Comparison of ENCODE assay signal across 8 cellular contexts in the genomic region with DNA sequence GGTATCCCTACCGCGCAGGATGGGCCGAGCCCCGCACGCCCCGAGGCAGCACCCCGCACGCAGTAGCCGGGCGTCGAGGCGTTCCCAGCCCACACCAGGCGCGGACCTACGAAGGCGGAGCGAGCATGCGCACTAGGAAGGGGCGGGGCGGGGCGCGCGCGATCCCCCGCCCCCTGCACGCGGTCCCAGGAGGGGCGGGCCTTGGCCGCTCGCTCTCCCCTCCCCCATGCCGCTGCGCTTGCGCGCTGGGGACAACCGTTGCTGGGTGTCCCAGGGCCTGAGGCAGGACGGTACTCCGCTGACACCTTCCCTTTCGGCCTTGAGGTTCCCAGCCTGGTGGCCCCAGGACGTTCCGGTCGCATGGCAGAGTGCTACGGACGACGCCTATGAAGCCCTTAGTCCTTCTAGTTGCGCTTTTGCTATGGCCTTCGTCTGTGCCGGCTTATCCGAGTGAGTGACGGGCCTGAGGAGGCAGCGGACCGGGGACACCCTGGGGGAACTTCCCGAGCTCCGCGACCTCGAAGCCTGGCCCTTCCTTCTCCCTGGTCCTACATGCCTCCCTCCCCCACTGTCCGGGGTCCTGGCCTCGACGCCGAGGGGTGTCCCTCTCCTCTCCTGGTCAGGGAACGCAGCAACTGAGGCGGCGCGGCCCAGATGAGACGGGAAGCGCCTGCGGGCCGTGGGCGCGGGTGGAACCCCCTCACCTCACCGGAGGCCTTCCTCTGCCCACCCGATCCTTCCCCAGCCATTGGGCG. TPM values are rescaled to one million over a fixed set of nuclear protein-coding genes. Genes with fewer than 3 reads are reported as not detected.
DNase-seq lines count a peak whose midpoint lies in the region; ATAC-seq, FAIRE-seq and TF ChIP-seq lines count a peak whose summit lies in the region.

A gene (plus strand): TSS at position 258 of the 755 bp plus-strand sequence. CDS start 129 bp downstream, at position 387.

- TF ChIP-seq POLR2A in endothelial cell of umbilical vein (IDR thresholded peaks at IDR 0.05; ENCODE audit: low read depth, low read length) (no peak), suprapubic skin (IDR thresholded peaks at IDR 0.05) (no peak)

- FAIRE-seq in endothelial cell of umbilical vein (lab: Jason Lieb, UNC): peak; percentile 53

- H3K27me3 ChIP-seq in CD8-positive, alpha-beta memory T cell (ENCODE audit: insufficient read depth, low read length, poor library complexity, severe bottlenecking): no peaks in the 10 kb centered on the region
- H3K27me3 ChIP-seq in endothelial cell of umbilical vein (ENCODE audit: control insufficient read depth in 2 of 2, insufficient read depth in 2 of 2, low read length in 2 of 2): peaks cover 0 to 9% of the 10 kb centered on the region in 2 experiments
- H3K27me3 ChIP-seq in suprapubic skin: peaks cover 9% of the 10 kb centered on the region

- no peaks in the 10 kb centered on the region for H3K4me1 ChIP-seq in CD8-positive, alpha-beta memory T cell (ENCODE audit: insufficient read depth, low read length)
- H3K4me1 ChIP-seq in endothelial cell of umbilical vein (ENCODE audit: control insufficient read depth, extremely low read depth, insufficient read depth, low read length) (no peaks in the 10 kb centered on the region), suprapubic skin (no peaks in the 10 kb centered on the region)

- H3K9me1 ChIP-seq in endothelial cell of umbilical vein (replicated peaks; ENCODE audit: control insufficient read depth, extremely low read depth, insufficient read depth, low read length): no peaks in the 10 kb centered on the region

- H3K4me3 ChIP-seq in CD8-positive, alpha-beta memory T cell (ENCODE audit: low read length): no peak within 1 kb of the TSS
- peak within 1 kb of the TSS; percentile 31 to 40 (median 32) for H3K4me3 ChIP-seq in endothelial cell of umbilical vein (replicated peaks in 1 of 3; ENCODE audit: insufficient read depth in 1 of 3, low read depth in 1 of 3, low read length in 3 of 3)
- H3K4me3 ChIP-seq in suprapubic skin: peak within 1 kb of the TSS; percentile 43

- peak within 1 kb of the TSS; percentile 87 for H2AFZ ChIP-seq in endothelial cell of umbilical vein (ENCODE audit: low read depth, low read length)

- H3K4me2 ChIP-seq in endothelial cell of umbilical vein (ENCODE audit: insufficient read depth, low read length): peak within 1 kb of the TSS; percentile 52

- H3K9me3 ChIP-seq in CD8-positive, alpha-beta memory T cell (ENCODE audit: low read length): no peaks in the 10 kb centered on the region
- H3K9me3 ChIP-seq in endothelial cell of umbilical vein (replicated peaks; ENCODE audit: control insufficient read depth, insufficient read depth, low read length) (no peaks in the 10 kb centered on the region), suprapubic skin (no peaks in the 10 kb centered on the region)

- H3K36me3 Mint-ChIP-seq in CD8-positive, alpha-beta memory T cell: no peaks in the 10 kb centered on the region
- H3K36me3 Mint-ChIP-seq in natural killer cell treated with Interleukin-12 subunit alpha and Interleukin-12 subunit beta and Interleukin-15 and Interleukin-18, amount 100 ng/mL, for 72 hours: no peaks in the 10 kb centered on the region
- H3K36me3 Mint-ChIP-seq in endothelial cell (ENCODE audit: low read depth, unreplicated experiment): peaks cover 4% of the 10 kb centered on the region
- peaks cover 2% of the 10 kb centered on the region for H3K36me3 Mint-ChIP-seq in progenitor cell of endocrine pancreas (ENCODE audit: insufficient read depth)

- H3K4me1 Mint-ChIP-seq in CD8-positive, alpha-beta memory T cell: no peaks in the 10 kb centered on the region
- no peaks in the 10 kb centered on the region for H3K4me1 Mint-ChIP-seq in natural killer cell treated with Interleukin-12 subunit alpha and Interleukin-12 subunit beta and Interleukin-15 and Interleukin-18, amount 100 ng/mL, for 72 hours (ENCODE audit: low read depth in 2 of 2)
- H3K4me1 Mint-ChIP-seq in endothelial cell (ENCODE audit: unreplicated experiment) (peaks cover 6% of the 10 kb centered on the region), progenitor cell of endocrine pancreas (ENCODE audit: low read depth) (no peaks in the 10 kb centered on the region)

- no peak within 1 kb of the TSS for H3K27ac Mint-ChIP-seq in CD8-positive, alpha-beta memory T cell
- no peak within 1 kb of the TSS for H3K27ac Mint-ChIP-seq in natural killer cell treated with Interleukin-12 subunit alpha and Interleukin-12 subunit beta and Interleukin-15 and Interleukin-18, amount 100 ng/mL, for 72 hours
- H3K27ac Mint-ChIP-seq in endothelial cell (ENCODE audit: unreplicated experiment): no peak within 1 kb of the TSS
- no peak within 1 kb of the TSS for H3K27ac Mint-ChIP-seq in progenitor cell of endocrine pancreas

- H3K9me3 Mint-ChIP-seq in CD8-positive, alpha-beta memory T cell: peaks cover 0 to 3% (median 0%) of the 10 kb centered on the region in 5 donors
- H3K9me3 Mint-ChIP-seq in natural killer cell treated with Interleukin-12 subunit alpha and Interleukin-12 subunit beta and Interleukin-15 and Interleukin-18, amount 100 ng/mL, for 72 hours: no peaks in the 10 kb centered on the region
- no peaks in the 10 kb centered on the region for H3K9me3 Mint-ChIP-seq in endothelial cell (ENCODE audit: unreplicated experiment)
- peaks cover 7% of the 10 kb centered on the region for H3K9me3 Mint-ChIP-seq in progenitor cell of endocrine pancreas (ENCODE audit: low read depth)

- no peaks in the 10 kb centered on the region for H3K79me2 ChIP-seq in endothelial cell of umbilical vein (ENCODE audit: control insufficient read depth, insufficient read depth, low read length)

- TF ChIP-seq CTCF in endothelial cell of umbilical vein (IDR thresholded peaks at IDR 0.05; ENCODE audit: extremely low read depth in 1 of 2, insufficient read depth in 1 of 2, low read depth in 1 of 2, low read length in 2 of 2) (no peak), suprapubic skin (IDR thresholded peaks at IDR 0.05) (no peak), endothelial cell (IDR thresholded peaks at IDR 0.05; ENCODE audit: unreplicated experiment) (no peak), progenitor cell of endocrine pancreas (IDR thresholded peaks at IDR 0.05; ENCODE audit: unreplicated experiment) (no peak)

- peaks cover 6 to 20% of the 10 kb centered on the region in 2 donors for H3K27me3 Mint-ChIP-seq in CD8-positive, alpha-beta memory T cell
- H3K27me3 Mint-ChIP-seq in natural killer cell treated with Interleukin-12 subunit alpha and Interleukin-12 subunit beta and Interleukin-15 and Interleukin-18, amount 100 ng/mL, for 72 hours: peaks cover 10 to 12% of the 10 kb centered on the region in 2 donors
- H3K27me3 Mint-ChIP-seq in endothelial cell (ENCODE audit: unreplicated experiment): peaks cover 4% of the 10 kb centered on the region
- peaks cover 4% of the 10 kb centered on the region for H3K27me3 Mint-ChIP-seq in progenitor cell of endocrine pancreas

- intact Hi-C loops in endothelial cell of umbilical vein (cut with micrococcal nuclease): no loop called here

- CTCF ChIA-PET in CD8-positive, alpha-beta memory T cell (lab: Charles Lee): no interaction called here
- CTCF ChIA-PET in endothelial cell of umbilical vein (lab: Charles Lee): no interaction called here

- dilution Hi-C loops in endothelial cell of umbilical vein (cut with MboI; ENCODE audit: extremely low pct_ligation_motif_present, low sequenced_read_pairs): no loop called here

- H3K27ac ChIP-seq in CD8-positive, alpha-beta memory T cell (ENCODE audit: low read depth, low read length): no peak within 1 kb of the TSS
- no peak within 1 kb of the TSS for H3K27ac ChIP-seq in endothelial cell of umbilical vein (ENCODE audit: insufficient read depth, low read depth, low read length)
- no peak within 1 kb of the TSS for H3K27ac ChIP-seq in suprapubic skin

- ATAC-seq in natural killer cell treated with Interleukin-12 subunit alpha and Interleukin-12 subunit beta and Interleukin-15 and Interleukin-18, amount 100 ng/mL, for 72 hours: peak; percentile 51 to 87
- ATAC-seq in HG03039 (IDR thresholded peaks at IDR 0.05; ENCODE audit: unreplicated experiment): no peak

- peak within 1 kb of the TSS; percentile 61 for H3K9ac ChIP-seq in endothelial cell of umbilical vein (replicated peaks; ENCODE audit: extremely low read depth, insufficient read depth, low read length)

- no peaks in the 10 kb centered on the region for H3K36me3 ChIP-seq in CD8-positive, alpha-beta memory T cell (ENCODE audit: insufficient read depth, low read length)
- H3K36me3 ChIP-seq in endothelial cell of umbilical vein (ENCODE audit: control insufficient read depth in 2 of 2, extremely low read depth in 1 of 2, insufficient read depth in 2 of 2, low read length in 2 of 2) (no peaks in the 10 kb centered on the region), suprapubic skin (no peaks in the 10 kb centered on the region)

- no peaks in the 10 kb centered on the region for H4K20me1 ChIP-seq in endothelial cell of umbilical vein (replicated peaks; ENCODE audit: control insufficient read depth, extremely low read depth, insufficient read depth, low read length)

- H3K4me3 Mint-ChIP-seq in CD8-positive, alpha-beta memory T cell: peak within 1 kb of the TSS in 2 of 7 donors; percentile 20 to 32
- no peak within 1 kb of the TSS for H3K4me3 Mint-ChIP-seq in natural killer cell treated with Interleukin-12 subunit alpha and Interleukin-12 subunit beta and Interleukin-15 and Interleukin-18, amount 100 ng/mL, for 72 hours
- H3K4me3 Mint-ChIP-seq in endothelial cell (ENCODE audit: unreplicated experiment) (no peak within 1 kb of the TSS), progenitor cell of endocrine pancreas (ENCODE audit: low read depth) (no peak within 1 kb of the TSS)

- DNase-seq in CD8-positive, alpha-beta memory T cell: peak in 4 of 5 donors; percentile 14 to 64 (median 33)
- DNase-seq in activated CD4-positive, alpha-beta T cell treated with anti-CD3 and anti-CD28 coated beads, Interleukin-2, amount 50 U/mL, for 4 hours: peak; percentile 12 to 23
- DNase-seq in endothelial cell of umbilical vein (ENCODE audit: low read depth, low spot score): peak; percentile 73
- no peak for DNase-seq in natural killer cell treated with Interleukin-12 subunit alpha and Interleukin-12 subunit beta and Interleukin-15 and Interleukin-18, amount 100 ng/mL, for 72 hours (ENCODE audit: low spot score)
- peak in 1 of 2 donors; percentile 66 for DNase-seq in suprapubic skin (ENCODE audit: low spot score in 2 of 2)
- DNase-seq in endothelial cell (ENCODE audit: low spot score): no peak
- DNase-seq in progenitor cell of endocrine pancreas (ENCODE audit: low spot score, unreplicated experiment): no peak

- whole genome bisulfite sequencing in suprapubic skin: 74% methylated on average over 58 of the region's 72 CpGs

- POLR2A ChIA-PET in CD8-positive, alpha-beta memory T cell (lab: Charles Lee): no interaction called here
- POLR2A ChIA-PET in endothelial cell of umbilical vein (lab: Charles Lee): no interaction called here

- no peak for TF ChIP-seq EP300 in suprapubic skin (IDR thresholded peaks at IDR 0.05)

- BruUV-seq in endothelial cell of umbilical vein (replicated peaks; lab: Mats Ljungman, UMichigan): TSS peak; percentile 64

RNA-seq across cellular contexts. Expression of the gene that starts here (rescaled TPM):
- 1 to 10 TPM in 1 of 2 experiments, under 1 TPM in 1; 0.86 to 1.0 TPM for total RNA-seq in CD8-positive, alpha-beta memory T cell
- polyA plus RNA-seq in CD8-positive, alpha-beta memory T cell: 0.63 TPM
- total RNA-seq in endothelial cell of umbilical vein (1.5 and 3.0 TPM in 2 replicates), suprapubic skin (1 to 10 TPM; 1.2 to 4.1 (median 2.2) TPM), endothelial cell (ENCODE audit: unreplicated experiment) (not detected), progenitor cell of endocrine pancreas (not detected in 2 replicates)
- 1.5 and 2.0 TPM in 2 replicates for polyA plus RNA-seq in endothelial cell of umbilical vein
- polyA plus RNA-seq in endothelial cell of umbilical vein (2011; cell fraction: cytosol; rRNA removed): 3.0 and 3.2 TPM in 2 replicates
- 1.2 and 2.6 TPM in 2 replicates for polyA plus RNA-seq in endothelial cell of umbilical vein (2011; cell fraction: nucleus; rRNA removed)
- polyA plus RNA-seq in endothelial cell of umbilical vein (2012): 10.4 and 12.6 TPM in 2 replicates
- 1.4 TPM in 2 replicates for polyA minus RNA-seq in endothelial cell of umbilical vein
- not detected for polyA minus RNA-seq in endothelial cell of umbilical vein (2011; cell fraction: cytosol; rRNA and poly(A)+ RNA removed)
- 0.77 and 0.87 TPM in 2 replicates for polyA minus RNA-seq in endothelial cell of umbilical vein (2011; cell fraction: nucleus; rRNA and poly(A)+ RNA removed)
- total RNA-seq in natural killer cell treated with Interleukin-12 subunit alpha and Interleukin-12 subunit beta and Interleukin-15 and Interleukin-18, amount 100 ng/mL, for 72 hours: under 1 TPM in 1 of 2 donors, not detected in 1; 0.50 TPM

Comparison
In these comparisons a context has a peak if more than half of its experiments do, and no peak if none do; other contexts are left out.
1. Peak in ATAC-seq in natural killer cell treated with Interleukin-12 subunit alpha and Interleukin-12 subunit beta and Interleukin-15 and Interleukin-18, amount 100 ng/mL, for 72 hours; RNA of the gene not detected or under 1 TPM.
2. DNase-seq: peak in CD8-positive, alpha-beta memory T cell (4 of 5), activated CD4-positive, alpha-beta T cell treated with anti-CD3 and anti-CD28 coated beads, Interleukin-2, amount 50 U/mL, for 4 hours (2 of 2) and endothelial cell of umbilical vein (single experiment); none in natural killer cell treated with Interleukin-12 subunit alpha and Interleukin-12 subunit beta and Interleukin-15 and Interleukin-18, amount 100 ng/mL, for 72 hours (single experiment), endothelial cell (single experiment) and progenitor cell of endocrine pancreas (single experiment).